ENCODE assay signal across 8 cellular contexts in genomic region chr4:140756292-140757219, GRCh38. TPM values are rescaled to one million over a fixed set of nuclear protein-coding genes. Genes with fewer than 3 reads are reported as not detected.
DNase-seq lines count a peak whose midpoint lies in the region; ATAC-seq and TF ChIP-seq lines count a peak whose summit lies in the region.

Gene TBC1D9, minus strand, starts transcription at chr4:140756385. Its CDS starts 340 bp downstream, at chr4:140756045.

- peaks cover 0 to 5% (median 0%) of the 10 kb centered on the region in 9 donors for H3K36me3 ChIP-seq in heart right ventricle

- peaks cover 0 to 6% (median 0%) of the 10 kb centered on the region in 11 donors for H3K9me3 ChIP-seq in heart right ventricle

- ATAC-seq in GM21390 (IDR thresholded peaks at IDR 0.05; ENCODE audit: unreplicated experiment) = peak; percentile 48
- ATAC-seq in heart right ventricle = peak; percentile 85 to 93 (median 90)
- no peak for ATAC-seq in HG03469 (IDR thresholded peaks at IDR 0.05; ENCODE audit: unreplicated experiment)

- peaks cover 0 to 14% (median 0%) of the 10 kb centered on the region in 7 donors for H3K27me3 ChIP-seq in heart right ventricle

- H3K4me1 ChIP-seq in heart right ventricle = peaks cover 0 to 47% (median 31%) of the 10 kb centered on the region in 9 donors

- peak within 1 kb of the TSS; percentile 65 to 95 (median 85) for H3K4me3 ChIP-seq in heart right ventricle

- TF ChIP-seq CTCF in heart right ventricle (IDR thresholded peaks at IDR 0.05) = peak in 2 of 9 donors; percentile 13 to 25

- WGBS in heart right ventricle, 2 donors = 0% methylated on average over 74 to 79 of the region's 79 CpGs

- DNase-seq in DMS79 treated with DMSO at 0.1 percent for 48 hours (lab: John Stamatoyannopoulos, UW) (peak; percentile 69), HS-27A (ENCODE audit: low read depth) (peak; percentile 85), NCI-H82 treated with DMSO at 0.1 percent for 48 hours (lab: John Stamatoyannopoulos, UW; ENCODE audit: unreplicated experiment) (peak; percentile 96), anterior cingulate cortex (lab: John Stamatoyannopoulos, UW) (peak in 55 of 58 donors; percentile 9 to 82 (median 50)), heart right ventricle (peak; percentile 84 to 93), occipital lobe (lab: John Stamatoyannopoulos, UW) (peak; percentile 65)

- H3K27ac ChIP-seq in heart right ventricle = peak within 1 kb of the TSS; percentile 87 to 100 (median 98)

- intact Hi-C loops in heart right ventricle (cut with DNase I) = loop anchor here in 6 of 10 donors (5.0 to 10.0 kb wide), 11 partner anchors 44 to 384 kb away; partner anchors contain the start of genes ELMOD2 (in 2 of the 6) and SCOC (in 2 of the 6)

RNA-seq across cellular contexts. Expression of gene TBC1D9, which starts in this region (rescaled TPM):
- total RNA-seq in heart right ventricle (10 to 100 TPM in 9 of 10 donors, 1 to 10 TPM in 1; 9.9 to 20.3 (median 14.6) TPM), occipital lobe (54.0 TPM)
- 1 to 10 TPM; 4.4 to 8.3 TPM for polyA plus RNA-seq in heart right ventricle
